Comparison of ENCODE assay signal across 1 cellular context in genomic region chr1:71245246-71245645, GRCh38.
TF ChIP-seq lines count a peak whose summit lies in the region.

No MANE protein-coding gene starts in this region.

TF ChIP-seq in HepG2, 621 proteins besides CTCF, POLR2A, EP300 and RAD21 (continued from another document):
- TF ChIP-seq, protein P1, sequence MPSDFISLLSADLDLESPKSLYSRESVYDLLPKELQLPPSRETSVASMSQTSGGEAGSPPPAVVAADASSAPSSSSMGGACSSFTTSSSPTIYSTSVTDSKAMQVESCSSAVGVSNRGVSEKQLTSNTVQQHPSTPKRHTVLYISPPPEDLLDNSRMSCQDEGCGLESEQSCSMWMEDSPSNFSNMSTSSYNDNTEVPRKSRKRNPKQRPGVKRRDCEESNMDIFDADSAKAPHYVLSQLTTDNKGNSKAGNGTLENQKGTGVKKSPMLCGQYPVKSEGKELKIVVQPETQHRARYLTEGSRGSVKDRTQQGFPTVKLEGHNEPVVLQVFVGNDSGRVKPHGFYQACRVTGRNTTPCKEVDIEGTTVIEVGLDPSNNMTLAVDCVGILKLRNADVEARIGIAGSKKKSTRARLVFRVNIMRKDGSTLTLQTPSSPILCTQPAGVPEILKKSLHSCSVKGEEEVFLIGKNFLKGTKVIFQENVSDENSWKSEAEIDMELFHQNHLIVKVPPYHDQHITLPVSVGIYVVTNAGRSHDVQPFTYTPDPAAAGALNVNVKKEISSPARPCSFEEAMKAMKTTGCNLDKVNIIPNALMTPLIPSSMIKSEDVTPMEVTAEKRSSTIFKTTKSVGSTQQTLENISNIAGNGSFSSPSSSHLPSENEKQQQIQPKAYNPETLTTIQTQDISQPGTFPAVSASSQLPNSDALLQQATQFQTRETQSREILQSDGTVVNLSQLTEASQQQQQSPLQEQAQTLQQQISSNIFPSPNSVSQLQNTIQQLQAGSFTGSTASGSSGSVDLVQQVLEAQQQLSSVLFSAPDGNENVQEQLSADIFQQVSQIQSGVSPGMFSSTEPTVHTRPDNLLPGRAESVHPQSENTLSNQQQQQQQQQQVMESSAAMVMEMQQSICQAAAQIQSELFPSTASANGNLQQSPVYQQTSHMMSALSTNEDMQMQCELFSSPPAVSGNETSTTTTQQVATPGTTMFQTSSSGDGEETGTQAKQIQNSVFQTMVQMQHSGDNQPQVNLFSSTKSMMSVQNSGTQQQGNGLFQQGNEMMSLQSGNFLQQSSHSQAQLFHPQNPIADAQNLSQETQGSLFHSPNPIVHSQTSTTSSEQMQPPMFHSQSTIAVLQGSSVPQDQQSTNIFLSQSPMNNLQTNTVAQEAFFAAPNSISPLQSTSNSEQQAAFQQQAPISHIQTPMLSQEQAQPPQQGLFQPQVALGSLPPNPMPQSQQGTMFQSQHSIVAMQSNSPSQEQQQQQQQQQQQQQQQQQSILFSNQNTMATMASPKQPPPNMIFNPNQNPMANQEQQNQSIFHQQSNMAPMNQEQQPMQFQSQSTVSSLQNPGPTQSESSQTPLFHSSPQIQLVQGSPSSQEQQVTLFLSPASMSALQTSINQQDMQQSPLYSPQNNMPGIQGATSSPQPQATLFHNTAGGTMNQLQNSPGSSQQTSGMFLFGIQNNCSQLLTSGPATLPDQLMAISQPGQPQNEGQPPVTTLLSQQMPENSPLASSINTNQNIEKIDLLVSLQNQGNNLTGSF (CRISPR knock-in tag; IDR thresholded peaks at IDR 0.05), result no peak
- TF ChIP-seq ZNF709 (CRISPR knock-in tag; IDR thresholded peaks at IDR 0.05) (no peak), TSC22D2 (CRISPR knock-in tag; IDR thresholded peaks at IDR 0.05; ENCODE audit: borderline replicate concordance) (no peak)
- TF ChIP-seq, protein P2, sequence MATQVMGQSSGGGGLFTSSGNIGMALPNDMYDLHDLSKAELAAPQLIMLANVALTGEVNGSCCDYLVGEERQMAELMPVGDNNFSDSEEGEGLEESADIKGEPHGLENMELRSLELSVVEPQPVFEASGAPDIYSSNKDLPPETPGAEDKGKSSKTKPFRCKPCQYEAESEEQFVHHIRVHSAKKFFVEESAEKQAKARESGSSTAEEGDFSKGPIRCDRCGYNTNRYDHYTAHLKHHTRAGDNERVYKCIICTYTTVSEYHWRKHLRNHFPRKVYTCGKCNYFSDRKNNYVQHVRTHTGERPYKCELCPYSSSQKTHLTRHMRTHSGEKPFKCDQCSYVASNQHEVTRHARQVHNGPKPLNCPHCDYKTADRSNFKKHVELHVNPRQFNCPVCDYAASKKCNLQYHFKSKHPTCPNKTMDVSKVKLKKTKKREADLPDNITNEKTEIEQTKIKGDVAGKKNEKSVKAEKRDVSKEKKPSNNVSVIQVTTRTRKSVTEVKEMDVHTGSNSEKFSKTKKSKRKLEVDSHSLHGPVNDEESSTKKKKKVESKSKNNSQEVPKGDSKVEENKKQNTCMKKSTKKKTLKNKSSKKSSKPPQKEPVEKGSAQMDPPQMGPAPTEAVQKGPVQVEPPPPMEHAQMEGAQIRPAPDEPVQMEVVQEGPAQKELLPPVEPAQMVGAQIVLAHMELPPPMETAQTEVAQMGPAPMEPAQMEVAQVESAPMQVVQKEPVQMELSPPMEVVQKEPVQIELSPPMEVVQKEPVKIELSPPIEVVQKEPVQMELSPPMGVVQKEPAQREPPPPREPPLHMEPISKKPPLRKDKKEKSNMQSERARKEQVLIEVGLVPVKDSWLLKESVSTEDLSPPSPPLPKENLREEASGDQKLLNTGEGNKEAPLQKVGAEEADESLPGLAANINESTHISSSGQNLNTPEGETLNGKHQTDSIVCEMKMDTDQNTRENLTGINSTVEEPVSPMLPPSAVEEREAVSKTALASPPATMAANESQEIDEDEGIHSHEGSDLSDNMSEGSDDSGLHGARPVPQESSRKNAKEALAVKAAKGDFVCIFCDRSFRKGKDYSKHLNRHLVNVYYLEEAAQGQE (IDR thresholded peaks at IDR 0.05; ENCODE audit: borderline replicate concordance in 1 of 2, low read depth in 1 of 2, low read length in 2 of 2), result no peak
TF ChIP-seq in HepG2: peak in this region for 0.
